Comparison of ENCODE assay signal across 1 cellular context in genomic region chr6:129901910-129902309, GRCh38.
TF ChIP-seq lines count a peak whose summit lies in the region.

No MANE protein-coding gene starts in this region.

TF ChIP-seq in IMR-90, 13 proteins besides CTCF, POLR2A, EP300 and RAD21 (continued from another document):
- TF ChIP-seq NFE2L2 (IDR thresholded peaks at IDR 0.05; ENCODE audit: low read depth, low read length) = no peak
- no peak for TF ChIP-seq USF2 (IDR thresholded peaks at IDR 0.05; ENCODE audit: low read depth, low read length)
- TF ChIP-seq RFX5 (IDR thresholded peaks at IDR 0.05; ENCODE audit: low read depth, low read length) = no peak
